In the genomic region with DNA sequence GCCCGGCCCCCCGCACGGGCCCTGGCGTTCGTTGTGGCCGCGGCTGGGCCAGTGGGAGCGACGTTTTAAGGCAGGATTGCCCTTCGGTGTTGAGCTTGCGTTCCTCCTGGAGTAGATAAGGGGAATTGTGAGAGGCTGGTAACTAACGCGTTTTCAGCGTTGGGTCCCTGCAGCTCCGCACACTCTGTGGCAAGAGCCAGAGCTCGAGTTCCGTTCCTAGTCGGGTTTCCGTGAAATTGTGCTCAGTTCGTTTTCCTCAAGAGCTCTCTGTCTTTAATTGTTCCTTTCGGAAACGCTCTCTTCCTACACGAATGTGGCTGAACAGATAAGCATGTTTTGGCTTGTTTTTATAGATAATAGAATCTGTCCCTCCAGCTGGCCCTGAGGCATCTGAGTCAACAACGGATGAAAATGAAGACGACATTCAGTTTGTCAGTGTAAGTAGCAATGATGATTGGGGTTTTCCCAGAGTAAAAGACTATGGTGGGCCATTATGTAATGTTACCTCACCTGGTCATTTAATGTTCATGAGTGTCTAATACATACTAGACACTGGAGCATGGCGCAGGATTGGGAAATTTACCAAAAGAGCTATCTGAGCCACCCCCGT, we compare ENCODE assay signal across 8 cellular contexts. TPM values are rescaled to one million over a fixed set of nuclear protein-coding genes. Genes with fewer than 3 reads are reported as not detected.
DNase-seq lines count a peak whose midpoint lies in the region; ATAC-seq, FAIRE-seq and TF ChIP-seq lines count a peak whose summit lies in the region.
"Not testable (repeated sequence)": the region's sequence is repeated elsewhere in the genome, so short reads cannot be mapped to it uniquely, and the experiment has no call there.

No MANE protein-coding gene starts in this region.

- peak overlapping the region in 2 of 4 experiments; percentile 60 to 64; a peak in 4 of 8 replicates for H3K4me3 ChIP-seq in H1 (ENCODE audit: extremely low read depth in 1 of 4, insufficient read depth in 2 of 4, low read depth in 3 of 4, low read length in 4 of 4)
- peak overlapping the region; percentile 58 for H3K4me3 ChIP-seq in mononuclear cell (ENCODE audit: low read length)
- peak overlapping the region; percentile 61 for H3K4me3 ChIP-seq in suprapubic skin

- not testable (repeated sequence) for H2AFZ ChIP-seq in H1 (ENCODE audit: low read length)

- H3K9me3 Mint-ChIP-seq in IgD-negative memory B cell; activated CD8-positive, alpha-beta T cell treated with anti-CD3 and anti-CD28 coated beads, Interleukin-2, amount 10 ng/mL, durations not matched to agents 7 days and 5 days (ENCODE audit: insufficient read depth): not testable (repeated sequence)

- not testable (repeated sequence) for H4K20me1 ChIP-seq in H1 (replicated peaks in 1 of 2; ENCODE audit: control insufficient read depth in 1 of 2, insufficient read depth in 2 of 2, low read length in 2 of 2)

- not testable (repeated sequence) for H3K36me3 Mint-ChIP-seq in IgD-negative memory B cell
- H3K36me3 Mint-ChIP-seq in activated CD8-positive, alpha-beta T cell treated with anti-CD3 and anti-CD28 coated beads, Interleukin-2, amount 10 ng/mL, durations not matched to agents 7 days and 5 days (ENCODE audit: low read depth): peaks cover 29% of the 10 kb centered on the region

- not testable (repeated sequence) for H2BK20ac ChIP-seq in H1 (ENCODE audit: low read length)

- H3K56ac ChIP-seq in H1 (replicated peaks; ENCODE audit: insufficient read length, low read depth, low read length): not testable (repeated sequence)

- H3K27me3 Mint-ChIP-seq in IgD-negative memory B cell; activated CD8-positive, alpha-beta T cell treated with anti-CD3 and anti-CD28 coated beads, Interleukin-2, amount 10 ng/mL, durations not matched to agents 7 days and 5 days (ENCODE audit: low read depth): not testable (repeated sequence)

- peaks cover 0 to 24% (median 0%) of the 10 kb centered on the region in 4 experiments; a peak in 3 of 8 replicates for H3K36me3 ChIP-seq in H1 (ENCODE audit: control insufficient read depth in 2 of 4, insufficient read depth in 4 of 4, low read length in 3 of 4)
- H3K36me3 ChIP-seq in suprapubic skin: not testable (repeated sequence)

- H3K4me3 Mint-ChIP-seq in IgD-negative memory B cell: peak overlapping the region in 2 of 4 donors; percentile 92 to 96
- peak overlapping the region; percentile 88 for H3K4me3 Mint-ChIP-seq in activated CD8-positive, alpha-beta T cell treated with anti-CD3 and anti-CD28 coated beads, Interleukin-2, amount 10 ng/mL, durations not matched to agents 7 days and 5 days

- H4K5ac ChIP-seq in H1 (ENCODE audit: insufficient read length, low read depth, low read length): not testable (repeated sequence)

- not testable (repeated sequence) for H3K23ac ChIP-seq in H1 (ENCODE audit: insufficient read length)

- H2BK5ac ChIP-seq in H1 (ENCODE audit: low read depth, low read length): not testable (repeated sequence)

- H3K18ac ChIP-seq in H1 (ENCODE audit: extremely low read depth, low read length): not testable (repeated sequence)

- H3K27ac Mint-ChIP-seq in IgD-negative memory B cell: peak overlapping the region in 2 of 3 donors; percentile 72 to 79
- not testable (repeated sequence) for H3K27ac Mint-ChIP-seq in activated CD8-positive, alpha-beta T cell treated with anti-CD3 and anti-CD28 coated beads, Interleukin-2, amount 10 ng/mL, durations not matched to agents 7 days and 5 days

- peak overlapping the region in 1 of 2 experiments; percentile 45; a peak in 1 of 4 replicates for H3K4me2 ChIP-seq in H1 (ENCODE audit: insufficient read depth in 1 of 2, low read depth in 2 of 2, low read length in 2 of 2)

- not testable (repeated sequence) for H3K4me1 ChIP-seq in H1 (replicated peaks in 1 of 4; ENCODE audit: control insufficient read depth in 3 of 4, insufficient read depth in 4 of 4, low read length in 3 of 4)
- H3K4me1 ChIP-seq in mononuclear cell (ENCODE audit: insufficient read depth, low read length) (peaks cover 11% of the 10 kb centered on the region), suprapubic skin (peaks cover 26% of the 10 kb centered on the region)

- H2BK120ac ChIP-seq in H1 (replicated peaks; ENCODE audit: low read depth, low read length): not testable (repeated sequence)

- H3K79me1 ChIP-seq in H1 (ENCODE audit: low read depth, low read length): not testable (repeated sequence)

- ATAC-seq in GM18499 (IDR thresholded peaks at IDR 0.05; ENCODE audit: insufficient read depth, unreplicated experiment): peak; percentile 3
- ATAC-seq in GM21390 (IDR thresholded peaks at IDR 0.05; ENCODE audit: unreplicated experiment): peak; percentile 10
- ATAC-seq in HG02970 (IDR thresholded peaks at IDR 0.05; ENCODE audit: low FRiP score, unreplicated experiment): peak; percentile 11
- peak; percentile 3 for ATAC-seq in activated CD8-positive, alpha-beta T cell treated with anti-CD3 and anti-CD28 coated beads, Interleukin-2, amount 10 ng/mL, durations not matched to agents 7 days and 5 days

- H2BK15ac ChIP-seq in H1 (ENCODE audit: low read length): not testable (repeated sequence)

- not testable (repeated sequence) for TF ChIP-seq EP300 in H1 (IDR thresholded peaks at IDR 0.05; ENCODE audit: borderline replicate concordance in 1 of 2, low read depth in 2 of 2, low read length in 2 of 2); suprapubic skin (IDR thresholded peaks at IDR 0.05)

- not testable (repeated sequence) for TF ChIP-seq RAD21 in H1 (IDR thresholded peaks at IDR 0.05 in 1 of 2, conservative IDR thresholded peaks at IDR 0.05 in 1 of 2; ENCODE audit: low read depth in 2 of 2, low read length in 2 of 2)

- peaks cover 26 to 29% (median 27%) of the 10 kb centered on the region in 3 donors for H3K4me1 Mint-ChIP-seq in IgD-negative memory B cell
- H3K4me1 Mint-ChIP-seq in activated CD8-positive, alpha-beta T cell treated with anti-CD3 and anti-CD28 coated beads, Interleukin-2, amount 10 ng/mL, durations not matched to agents 7 days and 5 days (ENCODE audit: low read depth): peaks cover 34% of the 10 kb centered on the region

- not testable (repeated sequence) for H4K91ac ChIP-seq in H1 (replicated peaks; ENCODE audit: insufficient read length, low read length)

- not testable (repeated sequence) for H3K9me3 ChIP-seq in H1 (ENCODE audit: insufficient read depth in 2 of 2, low read depth in 1 of 2, low read length in 1 of 2); mononuclear cell (ENCODE audit: low read depth, low read length); suprapubic skin

- H3K14ac ChIP-seq in H1 (ENCODE audit: insufficient read length): not testable (repeated sequence)

- H3K4ac ChIP-seq in H1 (replicated peaks; ENCODE audit: insufficient read length, low read depth, low read length): not testable (repeated sequence)

- H3K27me3 ChIP-seq in H1 (replicated peaks in 1 of 4; ENCODE audit: control insufficient read depth in 3 of 4, extremely low read depth in 1 of 4, insufficient read depth in 3 of 4, low read length in 3 of 4); mononuclear cell (ENCODE audit: insufficient read depth, low read length); suprapubic skin: not testable (repeated sequence)

- H3K79me2 ChIP-seq in H1 (ENCODE audit: control insufficient read depth in 1 of 2, insufficient read depth in 2 of 2, low read length in 2 of 2): peaks cover 0 to 42% of the 10 kb centered on the region in 2 experiments; a peak in 3 of 4 replicates

- H2AK5ac ChIP-seq in H1 (ENCODE audit: low read depth, low read length): not testable (repeated sequence)

- H3K23me2 ChIP-seq in H1 (ENCODE audit: low read depth, low read length): not testable (repeated sequence)

- not testable (repeated sequence) for TF ChIP-seq CTCF in H1 (IDR thresholded peaks at IDR 0.05; ENCODE audit: control extremely low read depth in 1 of 3, insufficient read depth in 1 of 3, low read depth in 1 of 3, low read length in 3 of 3); suprapubic skin (IDR thresholded peaks at IDR 0.05)

- not testable (repeated sequence) for DNase-seq in activated CD8-positive, alpha-beta T cell treated with anti-CD3 and anti-CD28 coated beads, Interleukin-2, amount 10 ng/mL, durations not matched to agents 7 days and 5 days; H1 (ENCODE audit: low read depth in 1 of 2, low spot score in 2 of 2); suprapubic skin (ENCODE audit: low spot score in 2 of 2)

- FAIRE-seq in H1 (lab: Jason Lieb, UNC): peak; percentile 74

- not testable (repeated sequence) for H2BK12ac ChIP-seq in H1 (ENCODE audit: low read depth, low read length)

- no CpG with 5 or more reads among the region's 27 CpGs for WGBS in H1 (ENCODE audit: extremely low coverage in 1 of 2, insufficient coverage in 1 of 2, insufficient read length in 1 of 2, insufficient replicate concordance in 2 of 2, low coverage in 1 of 2, low lambda C conversion rate in 2 of 2, missing lambda C conversion rate in 1 of 2), 2 experiments
- WGBS in suprapubic skin: no CpG with 5 or more reads among the region's 27 CpGs

- H4K8ac ChIP-seq in H1 (ENCODE audit: extremely low read depth, insufficient read depth, low read length): not testable (repeated sequence)

- H3K9ac ChIP-seq in H1 (replicated peaks in 1 of 4; ENCODE audit: extremely low read depth in 1 of 4, low read depth in 3 of 4, low read length in 3 of 4): not testable (repeated sequence)

- TF ChIP-seq POLR2A in H1 (IDR thresholded peaks at IDR 0.05; ENCODE audit: control extremely low read depth in 1 of 2, low read depth in 2 of 2, low read length in 2 of 2); suprapubic skin (IDR thresholded peaks at IDR 0.05): not testable (repeated sequence)

- CTCF ChIA-PET in activated CD8-positive, alpha-beta T cell treated with anti-CD3 and anti-CD28 coated beads, Interleukin-2, amount 10 ng/mL, durations not matched to agents 7 days and 5 days (lab: Charles Lee); H1 (lab: Charles Lee; ENCODE audit: partially characterized antibody): not testable (repeated sequence)

- POLR2A ChIA-PET in activated CD8-positive, alpha-beta T cell treated with anti-CD3 and anti-CD28 coated beads, Interleukin-2, amount 10 ng/mL, durations not matched to agents 7 days and 5 days (lab: Charles Lee); H1 (lab: Charles Lee; ENCODE audit: partially characterized antibody): not testable (repeated sequence)

- not testable (repeated sequence) for H3K27ac ChIP-seq in H1 (ENCODE audit: low read depth, low read length); suprapubic skin

RNA-seq across cellular contexts. Expression of a gene that starts 0.6 kb away (rescaled TPM):
- polyA plus RNA-seq in IgD-negative memory B cell: 22.3 TPM
- total RNA-seq in activated CD8-positive, alpha-beta T cell treated with anti-CD3 and anti-CD28 coated beads, Interleukin-2, amount 10 ng/mL, durations not matched to agents 7 days and 5 days: 10 to 100 TPM; 61.0 TPM
- total RNA-seq in H1 (2021; fragmentation: NEBNext Ultra II Directional; extraction: Animal tissue kit (Norgen Biotek cat#: 25700)): 49.4 and 56.8 TPM in 2 replicates
- polyA plus RNA-seq in H1 (2011; rRNA removed): 7.0 and 10.7 TPM in 2 replicates
- polyA plus RNA-seq in H1 (2011; cell fraction: cytosol; rRNA removed): 17.3 TPM
- polyA plus RNA-seq in H1 (2011; cell fraction: nucleus; rRNA removed): 18.5 TPM
- 9.7 to 20.7 TPM (median 14.4 TPM) in 4 replicates for polyA plus RNA-seq in H1 (2012, experiment 1 of 2)
- 1.2 TPM for polyA plus RNA-seq in H1 (2012, experiment 2 of 2)
- polyA plus RNA-seq in H1 (2013, experiment 1 of 2): 18.4 TPM
- 16.5 TPM for polyA plus RNA-seq in H1 (2013, experiment 2 of 2)
- polyA minus RNA-seq in H1 (2011; rRNA and poly(A)+ RNA removed): 59.7 and 75.9 TPM in 2 replicates
- polyA minus RNA-seq in H1 (2011; cell fraction: cytosol; rRNA and poly(A)+ RNA removed): 41.0 TPM
- polyA minus RNA-seq in H1 (2011; cell fraction: nucleus; rRNA and poly(A)+ RNA removed): 134 TPM
- 240 TPM for total RNA-seq in mononuclear cell
- 100 to 1,000 TPM in 1 of 4 donors, 10 to 100 TPM in 3; 34.9 to 102 (median 42.7) TPM for total RNA-seq in suprapubic skin

RNA-seq across cellular contexts. Expression of a gene that starts 44.1 kb away (rescaled TPM):
- polyA plus RNA-seq in IgD-negative memory B cell (7.3 TPM), H1 (2011; rRNA removed) (1.5 and 2.1 TPM in 2 replicates)
- total RNA-seq in activated CD8-positive, alpha-beta T cell treated with anti-CD3 and anti-CD28 coated beads, Interleukin-2, amount 10 ng/mL, durations not matched to agents 7 days and 5 days: 10 to 100 TPM; 12.9 to 13.5 TPM
- 22.8 and 24.4 TPM in 2 replicates for total RNA-seq in H1 (2021; fragmentation: NEBNext Ultra II Directional; extraction: Animal tissue kit (Norgen Biotek cat#: 25700))
- polyA plus RNA-seq in H1 (2011; cell fraction: cytosol; rRNA removed): 3.7 TPM
- polyA plus RNA-seq in H1 (2011; cell fraction: nucleus; rRNA removed): 0.93 TPM
- polyA plus RNA-seq in H1 (2012, experiment 1 of 2): 4.6 to 13.6 TPM (median 6.0 TPM) in 4 replicates
- polyA plus RNA-seq in H1 (2012, experiment 2 of 2): 1.1 TPM
- polyA plus RNA-seq in H1 (2013, experiment 1 of 2): 11.6 TPM
- polyA plus RNA-seq in H1 (2013, experiment 2 of 2): 10.4 TPM
- polyA minus RNA-seq in H1 (2011; rRNA and poly(A)+ RNA removed): 3.1 and 4.9 TPM in 2 replicates
- polyA minus RNA-seq in H1 (2011; cell fraction: cytosol; rRNA and poly(A)+ RNA removed): 8.6 TPM
- polyA minus RNA-seq in H1 (2011; cell fraction: nucleus; rRNA and poly(A)+ RNA removed): 9.0 TPM
- total RNA-seq in mononuclear cell (15.0 TPM), suprapubic skin (1 to 10 TPM; 3.1 to 6.4 (median 4.8) TPM)
